Comparison of ENCODE assay signal across 1 cellular context in genomic region chr20:47204008-47204745, GRCh38.
TF ChIP-seq lines count a peak whose summit lies in the region.

No MANE protein-coding gene starts in this region.

TF ChIP-seq in GM23338, 12 proteins besides CTCF, POLR2A, EP300 and RAD21 (continued from another document):
- TF ChIP-seq ZNF462 (CRISPR knock-in tag; IDR thresholded peaks at IDR 0.05): no peak
- no peak for TF ChIP-seq EZH2phosphoT487 (IDR thresholded peaks at IDR 0.05; ENCODE audit: unreplicated experiment)
